ENCODE assay signal across 3 cellular contexts in the genomic region with DNA sequence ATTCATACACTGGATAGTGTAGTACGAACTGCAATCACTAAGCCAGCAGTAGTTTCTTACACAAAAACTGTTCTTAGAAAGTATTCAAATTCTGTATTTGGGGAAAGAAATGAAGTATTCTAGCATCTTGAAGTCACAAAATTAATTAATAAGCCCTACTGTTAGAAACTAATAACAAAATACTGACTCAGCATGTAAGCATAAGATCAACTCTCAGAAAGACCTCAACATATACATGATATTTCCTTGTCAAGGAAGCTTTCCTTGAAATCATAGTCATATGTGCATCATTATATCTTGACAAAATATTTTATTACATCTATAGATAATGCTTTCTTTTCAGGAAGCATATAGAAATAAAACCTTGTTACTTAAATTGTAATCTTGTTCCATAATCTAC.
TF ChIP-seq lines count a peak whose summit lies in the region.

No MANE protein-coding gene starts in this region.

TF ChIP-seq in HepG2, 621 proteins besides CTCF, POLR2A, EP300 and RAD21:
- TF ChIP-seq, protein P1, sequence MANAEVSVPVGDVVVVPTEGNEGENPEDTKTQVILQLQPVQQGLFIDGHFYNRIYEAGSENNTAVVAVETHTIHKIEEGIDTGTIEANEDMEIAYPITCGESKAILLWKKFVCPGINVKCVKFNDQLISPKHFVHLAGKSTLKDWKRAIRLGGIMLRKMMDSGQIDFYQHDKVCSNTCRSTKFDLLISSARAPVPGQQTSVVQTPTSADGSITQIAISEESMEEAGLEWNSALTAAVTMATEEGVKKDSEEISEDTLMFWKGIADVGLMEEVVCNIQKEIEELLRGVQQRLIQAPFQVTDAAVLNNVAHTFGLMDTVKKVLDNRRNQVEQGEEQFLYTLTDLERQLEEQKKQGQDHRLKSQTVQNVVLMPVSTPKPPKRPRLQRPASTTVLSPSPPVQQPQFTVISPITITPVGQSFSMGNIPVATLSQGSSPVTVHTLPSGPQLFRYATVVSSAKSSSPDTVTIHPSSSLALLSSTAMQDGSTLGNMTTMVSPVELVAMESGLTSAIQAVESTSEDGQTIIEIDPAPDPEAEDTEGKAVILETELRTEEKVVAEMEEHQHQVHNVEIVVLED (CRISPR knock-in tag; IDR thresholded peaks at IDR 0.05; ENCODE audit: borderline replicate concordance), result no peak
- TF ChIP-seq MAFF (IDR thresholded peaks at IDR 0.05; ENCODE audit: low read depth, low read length) (peak; percentile 80), MAFK (conservative IDR thresholded peaks at IDR 0.05 in 1 of 2, IDR thresholded peaks at IDR 0.05 in 1 of 2; ENCODE audit: low read length in 2 of 2) (peak; percentile 81 to 92)

TF ChIP-seq in IMR-90, 13 proteins besides CTCF, POLR2A, EP300 and RAD21:
- no peak for TF ChIP-seq CEBPB (IDR thresholded peaks at IDR 0.05; ENCODE audit: low read depth, low read length)
- TF ChIP-seq MAFK (IDR thresholded peaks at IDR 0.05; ENCODE audit: low read depth, low read length), result peak; percentile 89

TF ChIP-seq in K562, 482 proteins besides CTCF, POLR2A, EP300 and RAD21:
- TF ChIP-seq MAFG (tag; conservative IDR thresholded peaks at IDR 0.05) (peak; percentile 77), C11orf30 (IDR thresholded peaks at IDR 0.05; ENCODE audit: low read depth) (peak; percentile 76), MAFK (IDR thresholded peaks at IDR 0.05; ENCODE audit: low read length) (peak; percentile 74; the same call in 1 of the 2 replicates), ZNF316 (IDR thresholded peaks at IDR 0.05) (peak; percentile 92), MAFF (IDR thresholded peaks at IDR 0.05; ENCODE audit: low read length) (peak; percentile 72)
- TF ChIP-seq, protein P2, sequence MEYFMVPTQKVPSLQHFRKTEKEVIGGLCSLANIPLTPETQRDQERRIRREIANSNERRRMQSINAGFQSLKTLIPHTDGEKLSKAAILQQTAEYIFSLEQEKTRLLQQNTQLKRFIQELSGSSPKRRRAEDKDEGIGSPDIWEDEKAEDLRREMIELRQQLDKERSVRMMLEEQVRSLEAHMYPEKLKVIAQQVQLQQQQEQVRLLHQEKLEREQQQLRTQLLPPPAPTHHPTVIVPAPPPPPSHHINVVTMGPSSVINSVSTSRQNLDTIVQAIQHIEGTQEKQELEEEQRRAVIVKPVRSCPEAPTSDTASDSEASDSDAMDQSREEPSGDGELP (CRISPR knock-in tag; IDR thresholded peaks at IDR 0.05; ENCODE audit: borderline replicate concordance), result no peak
